ENCODE assay signal across 1 cellular context in genomic region chr3:101070260-101071121, GRCh38.
TF ChIP-seq lines count a peak whose summit lies in the region.

No MANE protein-coding gene starts in this region.

TF ChIP-seq in K562, 482 proteins besides CTCF, POLR2A, EP300 and RAD21 (continued from another document and continues in another):
- TF ChIP-seq IRF9 (tag; IDR thresholded peaks at IDR 0.05): no peak
- TF ChIP-seq L3MBTL2 (IDR thresholded peaks at IDR 0.05): peak; percentile 50
- no peak for TF ChIP-seq ARHGAP35 (IDR thresholded peaks at IDR 0.05; ENCODE audit: partially characterized antibody)
- TF ChIP-seq MCM5 (IDR thresholded peaks at IDR 0.05; ENCODE audit: low read depth): no peak
- TF ChIP-seq HDAC6 (IDR thresholded peaks at IDR 0.05; ENCODE audit: low read depth, low read length): no peak
- TF ChIP-seq GTF2E2 (tag; IDR thresholded peaks at IDR 0.05): no peak
- no peak for TF ChIP-seq ELF1 (tag; IDR thresholded peaks at IDR 0.05)
- no peak for TF ChIP-seq BRF2 (IDR thresholded peaks at IDR 0.05; ENCODE audit: borderline replicate concordance, insufficient read depth, insufficient read length)
- TF ChIP-seq STAT5B (CRISPR knock-in tag; IDR thresholded peaks at IDR 0.05): no peak
- no peak for TF ChIP-seq TSHZ1 (CRISPR knock-in tag; IDR thresholded peaks at IDR 0.05)
- no peak for TF ChIP-seq ZNF444 (CRISPR knock-in tag; IDR thresholded peaks at IDR 0.05)
- TF ChIP-seq CREM (IDR thresholded peaks at IDR 0.05; ENCODE audit: low read depth): peak; percentile 54
- no peak for TF ChIP-seq ZNF77 (CRISPR knock-in tag; IDR thresholded peaks at IDR 0.05)
- no peak for TF ChIP-seq CUX1 (CRISPR knock-in tag; IDR thresholded peaks at IDR 0.05)
- no peak for TF ChIP-seq ZNF280A (IDR thresholded peaks at IDR 0.05; ENCODE audit: low read depth, partially characterized antibody)
- no peak for TF ChIP-seq KDM4B (IDR thresholded peaks at IDR 0.05; ENCODE audit: borderline replicate concordance in 2 of 2, low read depth in 1 of 2)
- no peak for TF ChIP-seq CHD2 (IDR thresholded peaks at IDR 0.05; ENCODE audit: low read depth, low read length)
- TF ChIP-seq NFXL1 (CRISPR knock-in tag; IDR thresholded peaks at IDR 0.05): no peak
- no peak for TF ChIP-seq HOMEZ (CRISPR knock-in tag; IDR thresholded peaks at IDR 0.05)
- no peak for TF ChIP-seq ZNF511 (CRISPR knock-in tag; IDR thresholded peaks at IDR 0.05)
- TF ChIP-seq ZSCAN32 (CRISPR knock-in tag; IDR thresholded peaks at IDR 0.05): no peak
- TF ChIP-seq EWSR1 (IDR thresholded peaks at IDR 0.05; ENCODE audit: borderline replicate concordance, low read depth, partially characterized antibody): no peak
- no peak for TF ChIP-seq CEBPB (tag; IDR thresholded peaks at IDR 0.05)
- 0 out of 2 replicates have a peak, but pooled peaks have one; percentile 28 for TF ChIP-seq CTBP1 (IDR thresholded peaks at IDR 0.05; ENCODE audit: borderline replicate concordance)
- TF ChIP-seq TAF1 (IDR thresholded peaks at IDR 0.05; ENCODE audit: control insufficient read depth, extremely low read depth, insufficient read depth, low read length, severe bottlenecking): no peak
- TF ChIP-seq ZNF436 (CRISPR knock-in tag; IDR thresholded peaks at IDR 0.05): no peak
- TF ChIP-seq DEAF1 (CRISPR knock-in tag; IDR thresholded peaks at IDR 0.05): peak; percentile 59
- TF ChIP-seq FOXK2 (conservative IDR thresholded peaks at IDR 0.05 in 1 of 2, IDR thresholded peaks at IDR 0.05 in 1 of 2; ENCODE audit: low read depth in 2 of 2): 0 out of 4 replicates have a peak, but pooled peaks of 1 of the 2 experiments have one; percentile 13
- no peak for TF ChIP-seq MLLT1 (IDR thresholded peaks at IDR 0.05)
- peak; percentile 80 for TF ChIP-seq SMC3 (conservative IDR thresholded peaks at IDR 0.05; ENCODE audit: insufficient read depth, low read depth, low read length)
- TF ChIP-seq HIVEP1 (CRISPR knock-in tag; IDR thresholded peaks at IDR 0.05): no peak
- TF ChIP-seq ATF3 (IDR thresholded peaks at IDR 0.05): no peak
- no peak for TF ChIP-seq ATF3 (CRISPR knock-in tag; conservative IDR thresholded peaks at IDR 0.05)
- TF ChIP-seq NCOR1 (IDR thresholded peaks at IDR 0.05): no peak
- no peak for TF ChIP-seq DIDO1 (tag; IDR thresholded peaks at IDR 0.05; ENCODE audit: low read depth)
- TF ChIP-seq ZFP36 (IDR thresholded peaks at IDR 0.05; ENCODE audit: low read depth, low read length, partially characterized antibody): no peak
- no peak for TF ChIP-seq MTA1 (IDR thresholded peaks at IDR 0.05; ENCODE audit: borderline replicate concordance)
- TF ChIP-seq KDM5B (IDR thresholded peaks at IDR 0.05; ENCODE audit: insufficient replicate concordance, low read depth, low read length): no peak
- TF ChIP-seq TBP (optimal IDR thresholded peaks at IDR 0.05; ENCODE audit: low read depth, low read length): peak; percentile 14
- TF ChIP-seq ZNF224 (CRISPR knock-in tag; IDR thresholded peaks at IDR 0.05): no peak
- TF ChIP-seq MYC (IDR thresholded peaks at IDR 0.05; ENCODE audit: low read depth, low read length): peak; percentile 89
- no peak for TF ChIP-seq MYC (CRISPR knock-in tag; IDR thresholded peaks at IDR 0.05; ENCODE audit: borderline replicate concordance, low read depth)
- TF ChIP-seq MAZ (CRISPR knock-in tag; conservative IDR thresholded peaks at IDR 0.05 in 1 of 2, IDR thresholded peaks at IDR 0.05 in 1 of 2): peak in 1 of 2 experiments; percentile 57; a peak in 1 of 4 replicates
- no peak for TF ChIP-seq KDM2B (CRISPR knock-in tag; IDR thresholded peaks at IDR 0.05)
